Comparison of ENCODE assay signal across 13 cellular contexts in genomic region chr3:35633332-35634124, GRCh38.
"Had no signal": no experiment of that assay in that cellular context is flagged by ENCODE, and none has a peak within 500 bp of the region (broad histone marks: within the 10 kb centered on the region; RNA-seq: fewer than 3 reads in every experiment).

No MANE protein-coding gene starts in this region.

- H3K4me3 ChIP-seq: prostate gland, sigmoid colon had no signal

- H3K36me3 ChIP-seq: prostate gland, sigmoid colon had no signal

- H3K4me1 ChIP-seq: prostate gland, sigmoid colon had no signal

- H3K27ac ChIP-seq: prostate gland, sigmoid colon had no signal

- DNase-seq: activated CD4-positive, alpha-beta T cell treated with anti-CD3 and anti-CD28 coated beads, Interleukin-2, amount 50 U/mL, for 48 hours; activated CD4-positive, CD25-positive, alpha-beta regulatory T cell treated with anti-CD3 and anti-CD28 coated beads, Interleukin-2, amount 50 U/mL, for 72 hours; activated gamma-delta T cell; activated T-cell treated with anti-CD3 and anti-CD28 coated beads, Interleukin-2, amount 50 U/mL, for 4 hours; glutamatergic neuron; nephron progenitor cell; sigmoid colon; stimulated activated CD4-positive, alpha-beta T cell treated with anti-CD3 and anti-CD28 coated beads, Interleukin-2, amount 100 ng/mL, for 24 hours; stimulated activated naive CD4-positive, alpha-beta T cell treated with Interleukin-2 at 50 U/mL for 16 hours; T-helper 9 cell; trophoblast cell had no signal

- ATAC-seq: activated T-cell treated with anti-CD3 and anti-CD28 coated beads, Interleukin-2, amount 50 U/mL, for 4 hours; left lobe of liver had no signal

- H3K9me3 ChIP-seq: prostate gland, sigmoid colon had no signal
